In genomic region chr6:31087494-31088089, GRCh38 we compare ENCODE assay signal across 9 cellular contexts. TPM values are rescaled to one million over a fixed set of nuclear protein-coding genes. Genes with fewer than 3 reads are reported as not detected.
DNase-seq lines count a peak whose midpoint lies in the region; ATAC-seq lines count a peak whose summit lies in the region.
"Had no signal": no experiment of that assay in that cellular context is flagged by ENCODE, and none has a peak within 500 bp of the region (broad histone marks: within the 10 kb centered on the region; RNA-seq: fewer than 3 reads in every experiment).

No MANE protein-coding gene starts in this region.

- peaks cover 11% of the 10 kb centered on the region for H3K4me1 Mint-ChIP-seq in activated CD4-positive, alpha-beta memory T cell treated with anti-CD3 and anti-CD28 coated beads for 36 hours (ENCODE audit: low read depth)
- no peaks in the 10 kb centered on the region for H3K4me1 Mint-ChIP-seq in memory B cell

- ATAC-seq in HG03196 (IDR thresholded peaks at IDR 0.05; ENCODE audit: unreplicated experiment) = peak; percentile 63
- peak; percentile 97 for ATAC-seq in memory B cell (ENCODE audit: low read depth)
- ATAC-seq in HG03432 (IDR thresholded peaks at IDR 0.05; ENCODE audit: unreplicated experiment) = no peak

- DNase-seq in DMS79 (lab: John Stamatoyannopoulos, UW) (peak; percentile 18), NCI-H82 treated with DMSO at 0.1 percent for 48 hours (lab: John Stamatoyannopoulos, UW; ENCODE audit: unreplicated experiment) (peak; percentile 30), memory B cell (ENCODE audit: low spot score in 2 of 2) (peak; percentile 87 to 90)
- peak; percentile 92 for DNase-seq in activated CD4-positive, alpha-beta memory T cell treated with anti-CD3 and anti-CD28 coated beads for 36 hours
- peak; percentile 89 for DNase-seq in effector CD4-positive, alpha-beta T cell
- peak; percentile 78 for DNase-seq in stimulated activated CD8-positive, alpha-beta memory T cell treated with anti-CD3 and anti-CD28 coated beads, Interleukin-15, amount 100 ng/mL, for 24 hours (ENCODE audit: low read depth)

- no peaks in the 10 kb centered on the region for H3K9me3 Mint-ChIP-seq in activated CD4-positive, alpha-beta memory T cell treated with anti-CD3 and anti-CD28 coated beads for 36 hours
- H3K9me3 Mint-ChIP-seq in memory B cell = no peaks in the 10 kb centered on the region

- intact Hi-C loops in activated CD4-positive, alpha-beta memory T cell treated with anti-CD3 and anti-CD28 coated beads for 36 hours (cut with micrococcal nuclease) = loop anchor here (2.0 to 10.0 kb wide), 4 partner anchors 259 to 603 kb away; partner anchors contain the start of genes HLA-E and TUBB

- H3K4me3 Mint-ChIP-seq in activated CD4-positive, alpha-beta memory T cell treated with anti-CD3 and anti-CD28 coated beads for 36 hours = peak overlapping the region; percentile 12
- H3K4me3 Mint-ChIP-seq in memory B cell = no peak overlapping the region

- no peaks in the 10 kb centered on the region for H3K27me3 Mint-ChIP-seq in activated CD4-positive, alpha-beta memory T cell treated with anti-CD3 and anti-CD28 coated beads for 36 hours
- peaks cover 4% of the 10 kb centered on the region for H3K27me3 Mint-ChIP-seq in memory B cell

- H3K36me3 Mint-ChIP-seq in activated CD4-positive, alpha-beta memory T cell treated with anti-CD3 and anti-CD28 coated beads for 36 hours = no peaks in the 10 kb centered on the region
- H3K36me3 Mint-ChIP-seq in memory B cell = no peaks in the 10 kb centered on the region

- H3K27ac Mint-ChIP-seq in activated CD4-positive, alpha-beta memory T cell treated with anti-CD3 and anti-CD28 coated beads for 36 hours = peak overlapping the region; percentile 45
- H3K27ac Mint-ChIP-seq in memory B cell = no peak overlapping the region

- CTCF ChIA-PET in activated CD4-positive, alpha-beta memory T cell treated with anti-CD3 and anti-CD28 coated beads for 36 hours (lab: Charles Lee) = interaction anchor here (0.6 to 3.5 kb wide), 62 partner anchors 8 to 677 kb away, joined by 3 to 44 read pairs (median 4); partner anchors contain the start of genes C6orf15, DDR1, DHX16 and GTF2H4

- POLR2A ChIA-PET in activated CD4-positive, alpha-beta memory T cell treated with anti-CD3 and anti-CD28 coated beads for 36 hours (lab: Charles Lee) = interaction anchor here (1.0 kb wide), 1 partner anchor 132 kb away, joined by 3 read pairs; no protein-coding TSS in a partner anchor

RNA-seq across cellular contexts. Expression of gene C6orf15, which starts 24.8 kb away (rescaled TPM):
- total RNA-seq in activated CD4-positive, alpha-beta memory T cell treated with anti-CD3 and anti-CD28 coated beads for 36 hours = not detected
- total RNA-seq: glomerular endothelial cell had no signal

RNA-seq across cellular contexts. Expression of gene PSORS1C1, which starts 27.0 kb away (rescaled TPM):
- not detected for total RNA-seq in activated CD4-positive, alpha-beta memory T cell treated with anti-CD3 and anti-CD28 coated beads for 36 hours

RNA-seq across cellular contexts. Expression of gene CDSN, which starts 32.7 kb away (rescaled TPM):
- total RNA-seq in activated CD4-positive, alpha-beta memory T cell treated with anti-CD3 and anti-CD28 coated beads for 36 hours = not detected
- total RNA-seq: glomerular endothelial cell had no signal

RNA-seq across cellular contexts. Expression of gene PSORS1C2, which starts 51.3 kb away (rescaled TPM):
- total RNA-seq in activated CD4-positive, alpha-beta memory T cell treated with anti-CD3 and anti-CD28 coated beads for 36 hours = not detected
- total RNA-seq: glomerular endothelial cell had no signal

Comparison
In these comparisons a context has a peak if more than half of its experiments do, and no peak if none do; other contexts are left out.
1. DNase-seq: peak in every context shown above with its lines; median percentile 92 in activated CD4-positive, alpha-beta memory T cell treated with anti-CD3 and anti-CD28 coated beads for 36 hours; 89 in effector CD4-positive, alpha-beta T cell; 88 in memory B cell; 78 in stimulated activated CD8-positive, alpha-beta memory T cell treated with anti-CD3 and anti-CD28 coated beads, Interleukin-15, amount 100 ng/mL, for 24 hours; 30 in NCI-H82 treated with DMSO at 0.1 percent for 48 hours; 18 in DMS79.